22 cellular contexts compared by ENCODE assay signal in genomic region chr14:69755299-69755698, GRCh38. TPM values are rescaled to one million over a fixed set of nuclear protein-coding genes. Genes with fewer than 3 reads are reported as not detected.
A peak's percentile ranks its signal among the peaks of the same experiment; 100 is the strongest.
DNase-seq lines count a peak whose midpoint lies in the region; ATAC-seq and TF ChIP-seq lines count a peak whose summit lies in the region.
"Had no signal": no experiment of that assay in that cellular context is flagged by ENCODE, and none has a peak within 500 bp of the region (broad histone marks: within the 10 kb centered on the region; RNA-seq: fewer than 3 reads in every experiment).

No MANE protein-coding gene starts in this region.

- H3F3A ChIP-seq in SU-DHL-6 (ENCODE audit: insufficient read depth) = no peaks in the 10 kb centered on the region

- no peaks in the 10 kb centered on the region for H3K36me3 Mint-ChIP-seq in CD4-positive, CD25-positive, alpha-beta regulatory T cell
- H3K36me3 Mint-ChIP-seq: naive B cell had no signal

- peaks cover 0 to 2% (median 0%) of the 10 kb centered on the region in 7 donors for H3K9me3 Mint-ChIP-seq in CD4-positive, CD25-positive, alpha-beta regulatory T cell
- H3K9me3 Mint-ChIP-seq: central memory CD8-positive, alpha-beta T cell; HFFc6; naive B cell had no signal

- TF ChIP-seq CTCF in HFF-Myc (IDR thresholded peaks at IDR 0.05; ENCODE audit: low read depth, low read length, missing control alignments) (no peak), SU-DHL-6 (IDR thresholded peaks at IDR 0.05; ENCODE audit: insufficient read depth, low read length, poor library complexity, severe bottlenecking) (no peak)

- intact Hi-C loops in left colon (cut with DNase I, micrococcal nuclease) = no loop called here

- H3K9ac ChIP-seq in SU-DHL-6 (ENCODE audit: low read length) = no peak overlapping the region
- H3K9ac ChIP-seq: KMS-11 had no signal

- H3K27ac ChIP-seq in CD4-positive, CD25-positive, alpha-beta regulatory T cell (ENCODE audit: insufficient read depth, low read length, poor library complexity, severe bottlenecking) = no peak overlapping the region
- H3K27ac ChIP-seq in SU-DHL-6 (ENCODE audit: low read depth, low read length) = no peak overlapping the region
- H3K27ac ChIP-seq: adrenal gland, gastroesophageal sphincter, KMS-11, psoas muscle had no signal

- H3K4me3 Mint-ChIP-seq in CD4-positive, CD25-positive, alpha-beta regulatory T cell = peak overlapping the region in 1 of 4 donors; percentile 19
- H3K4me3 Mint-ChIP-seq: central memory CD8-positive, alpha-beta T cell; HFFc6; naive B cell had no signal

- peaks cover 5 to 17% (median 7%) of the 10 kb centered on the region in 4 donors for H3K4me1 Mint-ChIP-seq in CD4-positive, CD25-positive, alpha-beta regulatory T cell
- H3K4me1 Mint-ChIP-seq: central memory CD8-positive, alpha-beta T cell had no signal

- no peak for DNase-seq in CD4-positive, CD25-positive, alpha-beta regulatory T cell
- peak; percentile 14 for DNase-seq in HFF-Myc (ENCODE audit: extremely low read depth, low read depth)
- DNase-seq in left colon = no peak
- DNase-seq in amniotic stem cell (lab: John Stamatoyannopoulos, UW) = no peak
- DNase-seq in NCI-H345 treated with DMSO at 0.1 percent for 48 hours (lab: John Stamatoyannopoulos, UW; ENCODE audit: unreplicated experiment) = no peak
- DNase-seq in 8988T = no peak
- DNase-seq: activated CD4-positive, CD25-positive, alpha-beta regulatory T cell; adrenal gland; AML-193; HFFc6; naive B cell; NCI-H1694; NCI-H510A treated with DMSO at 0.1 percent for 48 hours; psoas muscle; SW 1271 had no signal

- H3K9me3 ChIP-seq in CD4-positive, CD25-positive, alpha-beta regulatory T cell (ENCODE audit: control insufficient read depth in 2 of 2, low read length in 2 of 2) = no peaks in the 10 kb centered on the region
- H3K9me3 ChIP-seq in SU-DHL-6 (ENCODE audit: insufficient read depth, low read length) = no peaks in the 10 kb centered on the region
- H3K9me3 ChIP-seq: adrenal gland, gastroesophageal sphincter, psoas muscle had no signal

- H3K4me1 ChIP-seq in CD4-positive, CD25-positive, alpha-beta regulatory T cell (ENCODE audit: control insufficient read depth, insufficient read depth, low read length, poor library complexity, severe bottlenecking) = peaks cover 10% of the 10 kb centered on the region
- H3K4me1 ChIP-seq: adrenal gland, gastroesophageal sphincter, psoas muscle had no signal

- no peaks in the 10 kb centered on the region for H3K79me2 ChIP-seq in SU-DHL-6 (ENCODE audit: insufficient read depth, low read length)

- H3K27me3 ChIP-seq in CD4-positive, CD25-positive, alpha-beta regulatory T cell (ENCODE audit: control insufficient read depth, insufficient read depth, low read length) = no peaks in the 10 kb centered on the region
- no peaks in the 10 kb centered on the region for H3K27me3 ChIP-seq in SU-DHL-6 (ENCODE audit: low read length)
- H3K27me3 ChIP-seq: adrenal gland had no signal

- ATAC-seq in CD4-positive, CD25-positive, alpha-beta regulatory T cell (ENCODE audit: low read depth in 2 of 2) = no peak
- ATAC-seq in left colon = peak; percentile 83
- no peak for ATAC-seq in esophagus mucosa
- ATAC-seq: gastroesophageal sphincter, Panc1, psoas muscle had no signal

- no peak overlapping the region for H3K4me2 ChIP-seq in SU-DHL-6 (ENCODE audit: low read depth, low read length, poor library complexity, severe bottlenecking)
- H3K4me2 ChIP-seq: KMS-11 had no signal

- peaks cover 6% of the 10 kb centered on the region for H3K27me3 Mint-ChIP-seq in CD4-positive, CD25-positive, alpha-beta regulatory T cell
- H3K27me3 Mint-ChIP-seq: central memory CD8-positive, alpha-beta T cell had no signal

- no peaks in the 10 kb centered on the region for H3K36me3 ChIP-seq in CD4-positive, CD25-positive, alpha-beta regulatory T cell (ENCODE audit: control insufficient read depth, insufficient read depth, low read length)
- no peaks in the 10 kb centered on the region for H3K36me3 ChIP-seq in SU-DHL-6 (ENCODE audit: low read length)
- H3K36me3 ChIP-seq: adrenal gland, gastroesophageal sphincter had no signal

- H3K4me3 ChIP-seq in CD4-positive, CD25-positive, alpha-beta regulatory T cell (ENCODE audit: low read depth, low read length) = no peak overlapping the region
- no peak overlapping the region for H3K4me3 ChIP-seq in HFF-Myc (replicated peaks; ENCODE audit: low read depth, low read length)
- no peak overlapping the region for H3K4me3 ChIP-seq in SU-DHL-6 (ENCODE audit: insufficient read depth, low read length, poor library complexity, severe bottlenecking)
- H3K4me3 ChIP-seq: adrenal gland, gastroesophageal sphincter, psoas muscle had no signal

- H2AFZ ChIP-seq in SU-DHL-6 (ENCODE audit: low read depth, low read length, severe bottlenecking) = peak overlapping the region; percentile 5

- H4K20me1 ChIP-seq in SU-DHL-6 (ENCODE audit: low read depth, low read length) = no peaks in the 10 kb centered on the region

- H3K9me2 ChIP-seq in SU-DHL-6 (replicated peaks; ENCODE audit: insufficient read depth, low read length) = no peaks in the 10 kb centered on the region

- H3K27ac Mint-ChIP-seq in CD4-positive, CD25-positive, alpha-beta regulatory T cell = peak overlapping the region; percentile 66 to 67 (median 66)
- H3K27ac Mint-ChIP-seq: HFFc6, naive B cell had no signal

RNA-seq across cellular contexts. Expression of gene SRSF5, which starts 11.6 kb away (rescaled TPM):
- total RNA-seq in CD4-positive, CD25-positive, alpha-beta regulatory T cell = 1,477 TPM
- 1,000 to 10,000 TPM in 3 of 4 donors, 100 to 1,000 TPM in 1; 909 to 1,385 (median 1,115) TPM for polyA plus RNA-seq in CD4-positive, CD25-positive, alpha-beta regulatory T cell
- total RNA-seq in left colon (100 to 1,000 TPM; 315 to 316 TPM), esophagus mucosa (217 TPM)

RNA-seq across cellular contexts. Expression of gene SLC10A1, which starts 41.7 kb away (rescaled TPM):
- total RNA-seq in CD4-positive, CD25-positive, alpha-beta regulatory T cell = not detected
- under 1 TPM in 3 of 4 donors, not detected in 1; 0.17 to 0.39 (median 0.21) TPM for polyA plus RNA-seq in CD4-positive, CD25-positive, alpha-beta regulatory T cell
- total RNA-seq in left colon = not detected
- total RNA-seq in esophagus mucosa = not detected
- total RNA-seq: adrenal gland, gastroesophageal sphincter, HFFc6, psoas muscle, subcutaneous adipose tissue had no signal
- polyA plus RNA-seq: adrenal gland, psoas muscle had no signal
